8 cellular contexts compared by ENCODE assay signal in the genomic region with DNA sequence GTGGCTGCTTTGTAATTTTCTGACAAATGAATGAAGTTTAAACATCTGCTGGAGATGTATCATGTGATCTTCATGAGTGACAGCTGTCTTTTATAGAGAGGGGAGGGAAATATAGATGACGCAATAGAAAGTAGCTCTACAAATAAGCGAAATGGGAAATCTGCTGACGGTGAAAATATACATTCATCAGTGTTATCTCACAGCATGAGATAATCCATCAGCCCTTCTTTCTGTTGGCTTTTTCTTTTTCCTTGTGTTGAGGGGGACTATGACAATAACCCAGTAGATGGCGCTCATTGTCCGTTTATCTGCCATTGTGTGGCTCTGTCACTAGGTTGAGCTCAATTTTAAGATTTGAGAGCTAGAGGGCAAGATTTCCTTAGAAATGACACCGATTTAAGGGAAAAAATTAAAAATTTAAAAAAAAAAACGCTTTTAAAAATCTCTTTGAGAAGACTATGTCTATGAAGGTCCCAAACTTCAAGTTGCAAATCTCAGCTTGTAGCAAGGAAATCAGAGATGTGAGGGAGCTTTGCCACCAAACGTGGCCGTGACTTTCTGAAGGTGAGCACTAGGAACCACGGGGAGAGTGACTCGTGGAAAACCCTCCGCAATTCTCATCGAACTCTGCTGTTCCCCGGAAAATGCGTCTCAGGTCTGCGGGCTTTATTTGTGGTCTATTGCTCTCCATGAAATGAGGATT.
A peak's percentile ranks its signal among the peaks of the same experiment; 100 is the strongest.
DNase-seq lines count a peak whose midpoint lies in the region; ATAC-seq and TF ChIP-seq lines count a peak whose summit lies in the region.

No MANE protein-coding gene starts in this region.

- H3K4me3 Mint-ChIP-seq in GM23338 (no peak overlapping the region), brain (peak overlapping the region in 3 of 5 experiments; percentile 15 to 44 (median 16))

- peak; percentile 94 to 96 for TF ChIP-seq CTCF in GM23338 (conservative IDR thresholded peaks at IDR 0.05; ENCODE audit: low read depth in 2 of 2)
- peak; percentile 82 for TF ChIP-seq CTCF in SU-DHL-6 (IDR thresholded peaks at IDR 0.05; ENCODE audit: insufficient read depth, low read length, poor library complexity, severe bottlenecking)
- TF ChIP-seq CTCF in brain (conservative IDR thresholded peaks at IDR 0.05): peak; percentile 96 to 99

- no peaks in the 10 kb centered on the region for H3K9me3 ChIP-seq in SU-DHL-6 (ENCODE audit: insufficient read depth, low read length)

- H3K36me3 Mint-ChIP-seq in GM23338 (ENCODE audit: low read depth) (no peaks in the 10 kb centered on the region), brain (no peaks in the 10 kb centered on the region)

- no peaks in the 10 kb centered on the region for H3K4me1 ChIP-seq in GM23338 (ENCODE audit: insufficient read depth)

- H3K4me3 ChIP-seq in GM23338: no peak overlapping the region
- no peak overlapping the region for H3K4me3 ChIP-seq in SU-DHL-6 (ENCODE audit: insufficient read depth, low read length, poor library complexity, severe bottlenecking)

- no peak overlapping the region for H3K27ac ChIP-seq in GM23338 (ENCODE audit: low read depth)
- no peak overlapping the region for H3K27ac ChIP-seq in SU-DHL-6 (ENCODE audit: low read depth, low read length)

- no peak overlapping the region for H3K4me2 ChIP-seq in GM23338
- no peak overlapping the region for H3K4me2 ChIP-seq in SU-DHL-6 (ENCODE audit: low read depth, low read length, poor library complexity, severe bottlenecking)

- DNase-seq in NCI-H2196 (lab: John Stamatoyannopoulos, UW; ENCODE audit: unreplicated experiment): peak; percentile 40
- DNase-seq in NCI-H2196 treated with DMSO at 0.1 percent for 48 hours (lab: John Stamatoyannopoulos, UW; ENCODE audit: unreplicated experiment): no peak
- peak; percentile 87 for DNase-seq in GM23338 (ENCODE audit: low spot score)
- peak; percentile 49 for DNase-seq in M059J (ENCODE audit: low read depth)
- peak; percentile 92 for DNase-seq in inferior parietal cortex (ENCODE audit: extremely low spot score)
- DNase-seq in stimulated activated CD4-positive, alpha-beta T cell treated with anti-CD3 and anti-CD28 coated beads, Interleukin-1b, Interleukin-23, amount 100 ng/mL, for 24 hours (ENCODE audit: low read depth in 4 of 4, low spot score in 1 of 4): peak; percentile 31 to 36 (median 34)

- H2AFZ ChIP-seq in GM23338 (no peak overlapping the region), SU-DHL-6 (ENCODE audit: low read depth, low read length, severe bottlenecking) (peak overlapping the region; percentile 30)

- ATAC-seq in GM23338: peak; percentile 86

- H3K9me3 Mint-ChIP-seq in GM23338 (no peaks in the 10 kb centered on the region), brain (peaks cover 0 to 3% (median 0%) of the 10 kb centered on the region in 5 experiments)

- H3K9ac ChIP-seq in SU-DHL-6 (ENCODE audit: low read length): no peak overlapping the region

- H3K27me3 ChIP-seq in GM23338 (ENCODE audit: insufficient read depth) (no peaks in the 10 kb centered on the region), SU-DHL-6 (ENCODE audit: low read length) (no peaks in the 10 kb centered on the region)

- peaks cover 1% of the 10 kb centered on the region for H3K27me3 Mint-ChIP-seq in GM23338 (ENCODE audit: insufficient read depth, low read depth, poor library complexity)
- H3K27me3 Mint-ChIP-seq in brain: peaks cover 27% of the 10 kb centered on the region

- H3K27ac Mint-ChIP-seq in GM23338: no peak overlapping the region
- H3K27ac Mint-ChIP-seq in brain: peak overlapping the region in 1 of 5 experiments; percentile 29

- H3F3A ChIP-seq in GM23338 (replicated peaks; ENCODE audit: low read depth): no peaks in the 10 kb centered on the region
- H3F3A ChIP-seq in SU-DHL-6 (ENCODE audit: insufficient read depth): no peaks in the 10 kb centered on the region

- H3K4me1 Mint-ChIP-seq in GM23338 (no peaks in the 10 kb centered on the region), brain (peaks cover 6% of the 10 kb centered on the region)

- no peaks in the 10 kb centered on the region for H3K36me3 ChIP-seq in GM23338 (ENCODE audit: insufficient read depth)
- H3K36me3 ChIP-seq in SU-DHL-6 (ENCODE audit: low read length): no peaks in the 10 kb centered on the region

- H3K9me2 ChIP-seq in GM23338 (ENCODE audit: insufficient read depth) (no peaks in the 10 kb centered on the region), SU-DHL-6 (replicated peaks; ENCODE audit: insufficient read depth, low read length) (no peaks in the 10 kb centered on the region)

- H4K20me1 ChIP-seq in GM23338 (replicated peaks; ENCODE audit: insufficient read depth): no peaks in the 10 kb centered on the region
- H4K20me1 ChIP-seq in SU-DHL-6 (ENCODE audit: low read depth, low read length): no peaks in the 10 kb centered on the region

- no peaks in the 10 kb centered on the region for H3K79me2 ChIP-seq in GM23338 (replicated peaks; ENCODE audit: insufficient read depth)
- H3K79me2 ChIP-seq in SU-DHL-6 (ENCODE audit: insufficient read depth, low read length): no peaks in the 10 kb centered on the region

TF ChIP-seq in GM23338, 12 proteins besides CTCF, POLR2A, EP300 and RAD21:
- TF ChIP-seq REST (IDR thresholded peaks at IDR 0.05; ENCODE audit: unreplicated experiment): no peak
